In the genomic region with DNA sequence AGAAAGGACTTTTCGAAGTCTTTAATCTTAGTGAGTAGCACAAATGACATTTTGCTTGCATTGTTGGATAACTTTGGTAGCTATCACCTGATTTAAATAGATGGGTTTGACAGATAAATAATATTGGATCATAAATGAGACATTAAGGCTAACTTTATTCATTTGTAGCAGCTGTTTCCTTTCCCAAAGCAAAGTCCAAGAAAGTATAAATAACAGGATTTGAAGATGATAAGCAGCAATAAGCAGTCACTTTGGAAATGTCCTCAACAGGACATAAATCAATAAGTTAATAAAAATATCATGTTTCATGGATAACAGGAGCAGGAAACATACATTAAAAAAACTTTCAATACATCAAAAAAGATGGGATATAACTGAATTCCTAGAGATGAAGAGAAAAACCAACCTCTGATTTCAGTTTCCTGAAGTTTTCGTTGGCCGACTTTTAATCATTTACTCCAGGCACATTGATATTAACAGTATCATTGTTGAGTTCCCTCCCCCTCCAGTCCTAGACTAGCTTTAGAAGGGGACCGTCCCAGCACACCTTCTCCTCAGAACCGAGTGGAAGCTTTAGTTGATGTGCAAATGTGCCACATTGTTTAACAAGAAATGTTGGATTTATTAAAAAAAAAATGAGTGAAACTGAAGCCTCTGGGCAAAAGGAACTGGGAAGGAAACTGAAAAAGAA, we compare ENCODE assay signal across 20 cellular contexts.
DNase-seq lines count a peak whose midpoint lies in the region; ATAC-seq and TF ChIP-seq lines count a peak whose summit lies in the region.
"Had no signal": no experiment of that assay in that cellular context is flagged by ENCODE, and none has a peak within 500 bp of the region (broad histone marks: within the 10 kb centered on the region; RNA-seq: fewer than 3 reads in every experiment).

No MANE protein-coding gene starts in this region.

- H2BK5ac ChIP-seq in IMR-90 (ENCODE audit: low read depth, low read length, poor library complexity, severe bottlenecking) = no peak overlapping the region

- H3K27ac ChIP-seq in GM23338 (ENCODE audit: low read depth) (no peak overlapping the region), IMR-90 (ENCODE audit: insufficient read depth, low read length) (no peak overlapping the region), OCI-LY7 (ENCODE audit: low read depth, low read length, poor library complexity, severe bottlenecking) (no peak overlapping the region)
- H3K27ac ChIP-seq: 22Rv1; A549; BLaER1 treated with 17β-estradiol and CSF1 and Interleukin-3, amounts not matched to agents 10 nM and 100 nM; C4-2B had no signal

- H3K4ac ChIP-seq in IMR-90 (ENCODE audit: low read depth, low read length) = no peak overlapping the region

- no CpG with 5 or more reads among the region's 5 CpGs for WGBS in IMR-90 (ENCODE audit: extremely low coverage in 2 of 2, insufficient read length in 1 of 2), 2 experiments

- peaks cover 20% of the 10 kb centered on the region for H3K4me1 Mint-ChIP-seq in GM23338
- H3K4me1 Mint-ChIP-seq: B cell had no signal

- H3K27me3 Mint-ChIP-seq in GM23338 (ENCODE audit: insufficient read depth, low read depth, poor library complexity) = no peaks in the 10 kb centered on the region
- H3K27me3 Mint-ChIP-seq: B cell; CD4-positive, alpha-beta T cell had no signal

- H2AK9ac ChIP-seq in IMR-90 (replicated peaks; ENCODE audit: low read depth, low read length, poor library complexity) = no peak overlapping the region

- H3K4me3 ChIP-seq in GM23338 = no peak overlapping the region
- no peak overlapping the region for H3K4me3 ChIP-seq in IMR-90 (ENCODE audit: insufficient read depth, low read depth, low read length)
- no peak overlapping the region for H3K4me3 ChIP-seq in fibroblast of villous mesenchyme (ENCODE audit: low read depth, low read length)
- H3K4me3 ChIP-seq in OCI-LY7 (ENCODE audit: low read depth, low read length, poor library complexity, severe bottlenecking) = no peak overlapping the region
- H3K4me3 ChIP-seq: A549; BLaER1 treated with 17β-estradiol and CSF1 and Interleukin-3, amounts not matched to agents 10 nM and 100 nM had no signal

- H3K9me3 ChIP-seq in IMR-90 (ENCODE audit: control insufficient read depth, insufficient read depth, low read length) (no peaks in the 10 kb centered on the region), OCI-LY7 (ENCODE audit: low read length) (no peaks in the 10 kb centered on the region)
- H3K9me3 ChIP-seq: A549, Caco-2 had no signal

- in situ Hi-C loops in IMR-90 (cut with MboI; ENCODE audit: low sequenced_read_pairs) = no loop called here

- dilution Hi-C loops in IMR-90 (cut with HindIII; ENCODE audit: low sequenced_read_pairs, unreplicated experiment) = no loop called here

- ATAC-seq in GM23338 (no peak), IMR-90 (ENCODE audit: low read depth) (no peak)
- ATAC-seq: A549; CD8-positive, alpha-beta T cell had no signal

- H4K20me1 ChIP-seq in GM23338 (replicated peaks; ENCODE audit: insufficient read depth) (no peaks in the 10 kb centered on the region), IMR-90 (ENCODE audit: insufficient read depth, low read length) (no peaks in the 10 kb centered on the region), OCI-LY7 (ENCODE audit: insufficient read depth, low read length) (no peaks in the 10 kb centered on the region)
- H4K20me1 ChIP-seq: BLaER1 treated with 17β-estradiol and CSF1 and Interleukin-3, amounts not matched to agents 10 nM and 100 nM had no signal

- CTCF ChIA-PET in IMR-90 (lab: Yijun Ruan, JAX) (interaction anchor here (0.7 kb wide), 2 partner anchors 14 to 1262 kb away, joined by 3 to 5 read pairs; no protein-coding TSS in a partner anchor), OCI-LY7 (lab: Charles Lee; ENCODE audit: unreplicated experiment) (no interaction called here)

- no peak overlapping the region for H2BK15ac ChIP-seq in IMR-90 (ENCODE audit: low read depth, low read length)

- no peak overlapping the region for H2BK20ac ChIP-seq in IMR-90 (ENCODE audit: low read depth, low read length)

- H4K8ac ChIP-seq in IMR-90 (ENCODE audit: low read depth in 2 of 2, low read length in 2 of 2) = no peak overlapping the region

- no peaks in the 10 kb centered on the region for H3K79me1 ChIP-seq in IMR-90 (ENCODE audit: low read depth in 1 of 2, low read length in 2 of 2)

- POLR2A ChIA-PET in IMR-90 (lab: Charles Lee; ENCODE audit: unreplicated experiment) (no interaction called here), OCI-LY7 (lab: Charles Lee) (no interaction called here)

- H3K18ac ChIP-seq in IMR-90 (ENCODE audit: low read depth, low read length) = no peak overlapping the region

- intact Hi-C loops in IMR-90 (cut with micrococcal nuclease) = no loop called here
- intact Hi-C loops in OCI-LY7 (cut with micrococcal nuclease; ENCODE audit: unreplicated experiment) = no loop called here

- no peak for TF ChIP-seq POLR2A in IMR-90 (IDR thresholded peaks at IDR 0.05; ENCODE audit: low read depth, low read length)

- no peak overlapping the region for H2BK120ac ChIP-seq in IMR-90 (ENCODE audit: low read depth, low read length)

- H3K14ac ChIP-seq in IMR-90 (replicated peaks; ENCODE audit: low read depth, low read length) = no peak overlapping the region

- TF ChIP-seq CTCF in GM23338 (conservative IDR thresholded peaks at IDR 0.05; ENCODE audit: low read depth in 2 of 2) (no peak), IMR-90 (conservative IDR thresholded peaks at IDR 0.05; ENCODE audit: low read depth, low read length) (no peak), fibroblast of villous mesenchyme (IDR thresholded peaks at IDR 0.05; ENCODE audit: insufficient read depth, low read depth, low read length) (no peak), OCI-LY7 (conservative IDR thresholded peaks at IDR 0.05; ENCODE audit: low read length) (no peak)

- no peaks in the 10 kb centered on the region for H3K9me1 ChIP-seq in IMR-90 (ENCODE audit: insufficient read depth, low read length)

- H2AFZ ChIP-seq in GM23338 (peak overlapping the region; percentile 66; the same call in 1 of the 2 replicates), IMR-90 (replicated peaks; ENCODE audit: low read length, poor library complexity) (no peak overlapping the region), OCI-LY7 (ENCODE audit: low read length) (no peak overlapping the region)

- H3F3A ChIP-seq in GM23338 (replicated peaks; ENCODE audit: low read depth) = no peaks in the 10 kb centered on the region

- no peak overlapping the region for H3K9ac ChIP-seq in IMR-90 (ENCODE audit: low read depth, low read length)
- H3K9ac ChIP-seq: BLaER1 treated with 17β-estradiol and CSF1 and Interleukin-3, amounts not matched to agents 10 nM and 100 nM had no signal

- BruUV-seq in IMR-90 (replicated peaks; lab: Mats Ljungman, UMichigan) (no TSS peak), OCI-LY7 (replicated peaks; lab: Mats Ljungman, UMichigan) (no TSS peak)

- peaks cover 17% of the 10 kb centered on the region for H3K4me1 ChIP-seq in GM23338 (ENCODE audit: insufficient read depth)
- no peaks in the 10 kb centered on the region; the same call in 1 of the 2 replicates for H3K4me1 ChIP-seq in IMR-90 (ENCODE audit: control insufficient read depth, insufficient read depth, low read length)
- H3K4me1 ChIP-seq in OCI-LY7 (ENCODE audit: insufficient read depth, low read length, poor library complexity, severe bottlenecking) = no peaks in the 10 kb centered on the region
- H3K4me1 ChIP-seq: A549; BLaER1 treated with 17β-estradiol and CSF1 and Interleukin-3, amounts not matched to agents 10 nM and 100 nM; Caco-2 had no signal

- H4K5ac ChIP-seq in IMR-90 (ENCODE audit: low read depth, low read length) = no peak overlapping the region

- H3K36me3 ChIP-seq in GM23338 (ENCODE audit: insufficient read depth) = no peaks in the 10 kb centered on the region
- no peaks in the 10 kb centered on the region for H3K36me3 ChIP-seq in IMR-90 (ENCODE audit: control insufficient read depth, insufficient read depth, low read length)
- H3K36me3 ChIP-seq in OCI-LY7 (ENCODE audit: insufficient read depth, low read length) = no peaks in the 10 kb centered on the region
- H3K36me3 ChIP-seq: BLaER1 treated with 17β-estradiol and CSF1 and Interleukin-3, amounts not matched to agents 10 nM and 100 nM had no signal

- H3K27ac Mint-ChIP-seq in GM23338 = peak overlapping the region; percentile 31; the same call in 1 of the 2 replicates
- H3K27ac Mint-ChIP-seq: B cell; CD4-positive, alpha-beta T cell; CD8-positive, alpha-beta T cell had no signal

- peaks cover 3% of the 10 kb centered on the region; the same call in 2 of the 3 replicates for H3K9me3 Mint-ChIP-seq in GM23338
- H3K9me3 Mint-ChIP-seq: CD4-positive, alpha-beta T cell; CD8-positive, alpha-beta T cell had no signal

- H3K23ac ChIP-seq in IMR-90 (ENCODE audit: low read depth, low read length) = no peak overlapping the region

- H3K27me3 ChIP-seq in GM23338 (ENCODE audit: insufficient read depth) = no peaks in the 10 kb centered on the region
- no peaks in the 10 kb centered on the region for H3K27me3 ChIP-seq in IMR-90 (ENCODE audit: control insufficient read depth, insufficient read depth, low read length)
- H3K27me3 ChIP-seq: BLaER1 treated with 17β-estradiol and CSF1 and Interleukin-3, amounts not matched to agents 10 nM and 100 nM had no signal

- H3K79me2 ChIP-seq in GM23338 (replicated peaks; ENCODE audit: insufficient read depth) = no peaks in the 10 kb centered on the region
- H3K79me2 ChIP-seq in OCI-LY7 (ENCODE audit: insufficient read depth, low read depth, low read length) = no peaks in the 10 kb centered on the region

- H3K9me2 ChIP-seq in GM23338 (ENCODE audit: insufficient read depth) (no peaks in the 10 kb centered on the region), OCI-LY7 (ENCODE audit: insufficient read depth, low read length) (no peaks in the 10 kb centered on the region)

- H2AK5ac ChIP-seq in IMR-90 (ENCODE audit: low read depth, low read length) = no peak overlapping the region

- H3K4me2 ChIP-seq in GM23338 (no peak overlapping the region), IMR-90 (ENCODE audit: low read depth, low read length) (peak overlapping the region; percentile 62; the same call in 1 of the 2 replicates), OCI-LY7 (ENCODE audit: low read length) (no peak overlapping the region)
- H3K4me2 ChIP-seq: A549; BLaER1 treated with 17β-estradiol and CSF1 and Interleukin-3, amounts not matched to agents 10 nM and 100 nM had no signal

- no peak for TF ChIP-seq RAD21 in IMR-90 (IDR thresholded peaks at IDR 0.05; ENCODE audit: low read length)

- DNase-seq in GM23338 (ENCODE audit: low spot score) (no peak), IMR-90 (no peak), fibroblast of villous mesenchyme (ENCODE audit: low read depth) (peak; percentile 5), renal cortical epithelial cell (ENCODE audit: low read depth) (peak; percentile 2), hippocampal formation (lab: John Stamatoyannopoulos, UW) (no peak), medulla oblongata (ENCODE audit: extremely low spot score) (no peak), OCI-LY7 (ENCODE audit: low spot score) (no peak)
- DNase-seq in activated effector memory CD4-positive, alpha-beta T cell treated with anti-CD3 and anti-CD28 coated beads, Interleukin-2, amount 50 U/mL, for 16 hours = no peak
- DNase-seq: AML-193; Caco-2; Calu3; CD4-positive, alpha-beta T cell; CD8-positive, alpha-beta T cell; DMS79 treated with DMSO at 0.1 percent for 48 hours; GF-D8 had no signal

- no peak overlapping the region for H4K91ac ChIP-seq in IMR-90 (ENCODE audit: insufficient read depth, low read depth, low read length)

- H3K36me3 Mint-ChIP-seq in GM23338 (ENCODE audit: low read depth) = peaks cover 3% of the 10 kb centered on the region; the same call in 1 of the 3 replicates
- H3K36me3 Mint-ChIP-seq: CD8-positive, alpha-beta T cell had no signal

- no peak overlapping the region for H3K56ac ChIP-seq in IMR-90 (ENCODE audit: extremely low read depth, insufficient read depth, low read length)

- H3K4me3 Mint-ChIP-seq in GM23338 = no peak overlapping the region
- H3K4me3 Mint-ChIP-seq: B cell; CD4-positive, alpha-beta T cell; CD8-positive, alpha-beta T cell had no signal

Comparison
In these comparisons a context has a peak if more than half of its experiments do, and no peak if none do; other contexts are left out.
1. DNase-seq: peak in fibroblast of villous mesenchyme (single experiment) and renal cortical epithelial cell (single experiment); none in GM23338 (single experiment), IMR-90 (single experiment), hippocampal formation (0 of 2), medulla oblongata (single experiment), activated effector memory CD4-positive, alpha-beta T cell treated with anti-CD3 and anti-CD28 coated beads, Interleukin-2, amount 50 U/mL, for 16 hours (single experiment) and OCI-LY7 (single experiment).